ENCODE assay signal across 8 cellular contexts in the genomic region with DNA sequence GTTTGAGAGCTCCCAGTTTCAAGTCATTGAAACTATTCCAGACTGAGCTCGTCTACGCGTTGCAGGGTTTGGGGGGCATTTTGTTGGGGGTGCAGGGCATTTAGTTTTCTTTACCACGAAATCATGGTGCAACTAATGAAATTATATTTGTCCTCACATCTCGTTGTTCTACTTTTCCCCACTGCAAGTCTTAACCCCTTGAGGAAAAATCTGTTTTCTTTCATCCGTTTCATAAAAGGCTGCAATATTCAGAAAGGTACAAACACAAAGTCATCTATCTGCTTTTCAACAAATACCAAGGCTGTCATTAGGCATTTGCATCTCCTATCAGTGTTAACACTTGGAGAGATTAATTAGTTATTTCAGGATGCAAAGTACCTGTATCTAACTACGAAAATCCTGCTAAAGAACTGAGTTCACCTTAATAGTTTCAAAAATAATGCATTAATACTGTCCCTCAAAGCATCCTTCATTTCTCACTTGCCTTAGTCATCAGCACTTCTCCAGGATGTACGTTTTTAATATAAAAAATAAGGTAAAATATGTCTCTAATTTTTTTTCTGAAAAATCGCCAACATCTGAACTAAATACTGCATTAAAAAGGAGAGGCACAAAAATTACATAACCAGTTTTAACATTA. TPM values are rescaled to one million over a fixed set of nuclear protein-coding genes. Genes with fewer than 3 reads are reported as not detected.
DNase-seq lines count a peak whose midpoint lies in the region; ATAC-seq, FAIRE-seq and TF ChIP-seq lines count a peak whose summit lies in the region.

No MANE protein-coding gene starts in this region.

- WGBS in A549 (ENCODE audit: missing lambda C conversion rate) = under 1% methylated on average over 9 of the region's 9 CpGs
- WGBS in mesendoderm (ENCODE audit: extremely low coverage, insufficient coverage, low lambda C conversion rate) = no CpG with 5 or more reads among the region's 9 CpGs

- no peak overlapping the region for H4K8ac ChIP-seq in mesendoderm (ENCODE audit: low read depth, low read length)

- peak overlapping the region; percentile 61 for H3K56ac ChIP-seq in mesendoderm (ENCODE audit: low read length)

- H3K27ac ChIP-seq in A549 (peak overlapping the region; percentile 91 to 96), brain microvascular endothelial cell (peak overlapping the region; percentile 99), mesendoderm (ENCODE audit: low read depth, low read length) (no peak overlapping the region)

- no peaks in the 10 kb centered on the region for H3K9me3 ChIP-seq in A549

- TF ChIP-seq EP300 in A549 (IDR thresholded peaks at IDR 0.05) = no peak

- H3K4me3 ChIP-seq in A549 = peak overlapping the region; percentile 60
- peak overlapping the region; percentile 95 for H3K4me3 ChIP-seq in HFF-Myc (replicated peaks; ENCODE audit: low read depth, low read length)
- H3K4me3 ChIP-seq in brain microvascular endothelial cell (ENCODE audit: low read depth, low read length) = peak overlapping the region; percentile 80
- peak overlapping the region; percentile 38 for H3K4me3 ChIP-seq in mesendoderm (ENCODE audit: low read length)

- no peak overlapping the region for H2BK5ac ChIP-seq in mesendoderm (ENCODE audit: low read length)

- H3K27me3 ChIP-seq in brain microvascular endothelial cell (replicated peaks) (no peaks in the 10 kb centered on the region), mesendoderm (ENCODE audit: insufficient read depth, low read length, poor library complexity) (no peaks in the 10 kb centered on the region)

- H3K9ac ChIP-seq in mesendoderm (ENCODE audit: low read length) = peak overlapping the region; percentile 66

- H3K4ac ChIP-seq in mesendoderm (ENCODE audit: low read depth, low read length) = no peak overlapping the region

- peak overlapping the region; percentile 69 for H3K4me2 ChIP-seq in A549
- H3K4me2 ChIP-seq in mesendoderm (ENCODE audit: low read length) = peak overlapping the region; percentile 50

- POLR2A ChIA-PET in A549 (lab: Yijun Ruan, JAX) = interaction anchor here (0.6 to 2.2 kb wide), 36 partner anchors 9 to 971 kb away, joined by 3 to 57 read pairs (median 6); partner anchors contain the start of gene CETN3

- FAIRE-seq in A549 (lab: Jason Lieb, UNC) = no peak

- no peak for ATAC-seq in A549
- no peak for ATAC-seq in HG02642 (IDR thresholded peaks at IDR 0.05; ENCODE audit: poor library complexity, unreplicated experiment)
- no peak for ATAC-seq in HG03097 (IDR thresholded peaks at IDR 0.05; ENCODE audit: low FRiP score, unreplicated experiment)

- CTCF ChIA-PET in A549 (lab: Yijun Ruan, JAX) = interaction anchor here (0.5 to 2.0 kb wide), 8 partner anchors 19 to 683 kb away, joined by 3 to 7 read pairs (median 4); no protein-coding TSS in a partner anchor

- H2BK120ac ChIP-seq in mesendoderm (ENCODE audit: low read depth, low read length) = no peak overlapping the region

- H3K23ac ChIP-seq in mesendoderm (ENCODE audit: low read length) = no peak overlapping the region

- peak; percentile 36; the same call in 1 of the 2 replicates for TF ChIP-seq POLR2A in A549 (IDR thresholded peaks at IDR 0.05; ENCODE audit: low read length)

- peaks cover 26% of the 10 kb centered on the region; the same call in 2 of the 3 replicates for H3K4me1 ChIP-seq in A549
- no peaks in the 10 kb centered on the region for H3K4me1 ChIP-seq in mesendoderm (ENCODE audit: control insufficient read depth, low read depth, low read length)

- H3K36me3 ChIP-seq in brain microvascular endothelial cell (replicated peaks) = peaks cover 5% of the 10 kb centered on the region
- H3K36me3 ChIP-seq in mesendoderm (ENCODE audit: control insufficient read depth, insufficient read depth, low read length) = no peaks in the 10 kb centered on the region

- H3K79me1 ChIP-seq in mesendoderm (ENCODE audit: low read length) = no peaks in the 10 kb centered on the region

- H3K79me2 ChIP-seq in mesendoderm (ENCODE audit: control insufficient read depth, insufficient read depth, low read length) = peaks cover 2% of the 10 kb centered on the region

- in situ Hi-C loops in brain microvascular endothelial cell (cut with HindIII; ENCODE audit: low pct_ligation_motif_present, low sequenced_read_pairs) = no loop called here

- no peak overlapping the region for H3K18ac ChIP-seq in mesendoderm (ENCODE audit: low read length)

- TF ChIP-seq CTCF in A549 (IDR thresholded peaks at IDR 0.05) (no peak), HFF-Myc (IDR thresholded peaks at IDR 0.05; ENCODE audit: low read depth, low read length, missing control alignments) (no peak), brain microvascular endothelial cell (IDR thresholded peaks at IDR 0.05; ENCODE audit: low read depth, low read length, missing control alignments) (no peak)

- H4K5ac ChIP-seq in mesendoderm (ENCODE audit: low read length) = no peak overlapping the region

- no peak overlapping the region for H2BK15ac ChIP-seq in mesendoderm (replicated peaks; ENCODE audit: low read depth)

- DNase-seq in A549 (ENCODE audit: low read depth in 1 of 2, low spot score in 1 of 2) (no peak), HFF-Myc (ENCODE audit: extremely low read depth, low read depth) (no peak), brain microvascular endothelial cell (no peak), mesendoderm (no peak), AG20443 (ENCODE audit: low spot score) (no peak), kidney tubule cell (ENCODE audit: low spot score) (no peak)

- no peak overlapping the region for H2AK5ac ChIP-seq in mesendoderm (ENCODE audit: low read length)

- TF ChIP-seq RAD21 in A549 (conservative IDR thresholded peaks at IDR 0.05 in 1 of 2, IDR thresholded peaks at IDR 0.05 in 1 of 2) = no peak

TF ChIP-seq in A549, 52 proteins besides CTCF, POLR2A, EP300 and RAD21:
- TF ChIP-seq ZNF302 (CRISPR knock-in tag; IDR thresholded peaks at IDR 0.05) (no peak), CHD2 (IDR thresholded peaks at IDR 0.05; ENCODE audit: low read length, partially characterized antibody) (no peak), POLR2AphosphoS2 (conservative IDR thresholded peaks at IDR 0.05; ENCODE audit: low read length) (peak; percentile 59; the same call in 1 of the 2 replicates), RFX5 (IDR thresholded peaks at IDR 0.05) (no peak), BHLHE40 (IDR thresholded peaks at IDR 0.05; ENCODE audit: low read depth, low read length) (no peak), HMGXB4 (CRISPR knock-in tag; IDR thresholded peaks at IDR 0.05; ENCODE audit: borderline replicate concordance) (peak; percentile 90), RNF2 (IDR thresholded peaks at IDR 0.05; ENCODE audit: borderline replicate concordance, low read depth) (no peak), MAX (IDR thresholded peaks at IDR 0.05) (no peak), BCL3 (IDR thresholded peaks at IDR 0.05) (no peak), FOSB (CRISPR knock-in tag; IDR thresholded peaks at IDR 0.05) (peak; percentile 68; the same call in 1 of the 2 replicates), JUN (IDR thresholded peaks at IDR 0.05) (peak in 1 of 2 experiments; percentile 78; a peak in 1 of 5 replicates), PHF8 (IDR thresholded peaks at IDR 0.05; ENCODE audit: borderline replicate concordance, low read depth) (no peak), TP53 (CRISPR knock-in tag; IDR thresholded peaks at IDR 0.05) (no peak), HOXA7 (CRISPR knock-in tag; IDR thresholded peaks at IDR 0.05) (0 out of 2 replicates have a peak, but pooled peaks have one; percentile 80), NPAS2 (CRISPR knock-in tag; IDR thresholded peaks at IDR 0.05; ENCODE audit: borderline replicate concordance) (no peak)
- TF ChIP-seq, protein P1, sequence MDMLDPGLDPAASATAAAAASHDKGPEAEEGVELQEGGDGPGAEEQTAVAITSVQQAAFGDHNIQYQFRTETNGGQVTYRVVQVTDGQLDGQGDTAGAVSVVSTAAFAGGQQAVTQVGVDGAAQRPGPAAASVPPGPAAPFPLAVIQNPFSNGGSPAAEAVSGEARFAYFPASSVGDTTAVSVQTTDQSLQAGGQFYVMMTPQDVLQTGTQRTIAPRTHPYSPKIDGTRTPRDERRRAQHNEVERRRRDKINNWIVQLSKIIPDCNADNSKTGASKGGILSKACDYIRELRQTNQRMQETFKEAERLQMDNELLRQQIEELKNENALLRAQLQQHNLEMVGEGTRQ (IDR thresholded peaks at IDR 0.05) = no peak

RNA-seq across cellular contexts. Expression of gene ARRDC3, which starts 1.9 kb away (rescaled TPM):
- polyA plus RNA-seq in A549 (2011; rRNA removed) (32.4 and 36.3 TPM in 2 replicates), A549 (2017; fragmentation: RNase III; extraction: RNeasy Plus Mini Kit Qiagen cat#74134 plus additional on column Dnase treatment) (8.0 to 9.9 TPM (median 9.6 TPM) in 3 replicates)
- polyA plus RNA-seq in A549 (2012; cell fraction: cytosol; rRNA removed) = 6.1 and 7.0 TPM in 2 replicates
- polyA plus RNA-seq in A549 (2012; cell fraction: nucleus; rRNA removed) = 6.6 and 9.2 TPM in 2 replicates
- polyA minus RNA-seq in A549 (2011; rRNA and poly(A)+ RNA removed) = 82.3 and 82.9 TPM in 2 replicates
- polyA plus RNA-seq in mesendoderm (2013, experiment 1 of 2) = 3.7 TPM
- polyA plus RNA-seq in mesendoderm (2013, experiment 2 of 2) = 3.6 TPM

Comparison
In these comparisons a context has a peak if more than half of its experiments do, and no peak if none do; other contexts are left out.
1. H3K4me3 ChIP-seq: peak in every context shown above with its lines; median percentile 95 in HFF-Myc; 80 in brain microvascular endothelial cell; 60 in A549; 38 in mesendoderm.